Comparison of ENCODE assay signal across 8 cellular contexts in the genomic region with DNA sequence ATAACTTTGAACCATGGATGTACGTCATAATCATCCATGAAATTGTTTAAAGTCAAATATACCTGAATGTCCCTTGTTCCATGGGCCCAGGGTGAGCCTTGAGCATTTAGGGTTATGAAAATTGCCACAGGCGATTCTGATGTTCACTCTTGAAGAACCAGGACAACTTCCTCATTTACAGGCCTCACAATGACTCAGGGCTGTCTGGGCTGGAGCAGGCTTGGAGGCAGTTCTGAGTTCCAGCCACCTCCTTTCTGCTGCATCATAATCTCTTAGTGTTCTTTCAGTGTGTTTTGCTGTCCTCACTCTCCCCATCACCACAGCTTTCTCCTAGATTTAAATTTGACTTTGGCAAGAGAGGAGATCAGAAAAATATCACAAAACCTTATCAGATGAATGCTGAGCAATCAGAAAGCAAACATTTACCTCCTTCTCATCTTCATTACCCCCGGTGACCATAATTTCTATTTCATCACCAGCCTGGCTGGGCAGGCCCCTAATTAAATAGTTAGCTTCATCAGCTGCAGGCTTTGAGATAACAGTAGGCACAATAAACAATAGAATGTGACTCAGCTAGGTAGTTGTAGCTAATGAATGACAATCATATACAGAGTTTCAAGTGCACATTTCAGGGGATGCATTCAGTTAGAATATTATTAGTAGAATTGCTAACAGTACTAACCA.
DNase-seq lines count a peak whose midpoint lies in the region; ATAC-seq and TF ChIP-seq lines count a peak whose summit lies in the region.

No MANE protein-coding gene starts in this region.

- DNase-seq in medulla oblongata (ENCODE audit: extremely low spot score) (peak; percentile 4), adrenal gland (no peak), coronary artery (ENCODE audit: low spot score) (no peak), HAP-1 (ENCODE audit: low spot score in 2 of 2) (no peak)
- DNase-seq in NK-92 treated with Interleukin-12 subunit alpha and Interleukin-12 subunit beta, amount 100 ng/mL, for 24 hours (lab: John Stamatoyannopoulos, UW) = no peak

- H3K36me3 ChIP-seq in adrenal gland (replicated peaks in 1 of 2) (no peaks in the 10 kb centered on the region), HAP-1 (replicated peaks) (no peaks in the 10 kb centered on the region)

- H3K4me1 ChIP-seq in adrenal gland (replicated peaks in 1 of 2) = no peaks in the 10 kb centered on the region
- no peaks in the 10 kb centered on the region for H3K4me1 ChIP-seq in HAP-1

- H3K27ac ChIP-seq in adrenal gland = no peak overlapping the region
- H3K27ac ChIP-seq in coronary artery = no peak overlapping the region

- TF ChIP-seq CTCF in adrenal gland (IDR thresholded peaks at IDR 0.05) (no peak), coronary artery (IDR thresholded peaks at IDR 0.05) (no peak)

- no peaks in the 10 kb centered on the region for H3K9me3 ChIP-seq in adrenal gland (replicated peaks in 1 of 3)
- H3K9me3 ChIP-seq in HAP-1 = no peaks in the 10 kb centered on the region

- H3K4me3 ChIP-seq in adrenal gland (no peak overlapping the region), coronary artery (no peak overlapping the region), HAP-1 (no peak overlapping the region)

- H3K27me3 ChIP-seq in adrenal gland (no peaks in the 10 kb centered on the region), HAP-1 (ENCODE audit: low read depth) (no peaks in the 10 kb centered on the region)

- 57 to 73% (median 66%) methylated on average over 3 of the region's 3 CpGs for WGBS in adrenal gland, 4 donors

- in situ Hi-C loops in HAP-1 (cut with MboI; ENCODE audit: low sequenced_read_pairs) = no loop called here

- no peak for TF ChIP-seq POLR2A in adrenal gland (IDR thresholded peaks at IDR 0.05)

- ATAC-seq in GM18868 (IDR thresholded peaks at IDR 0.05; ENCODE audit: unreplicated experiment) = peak; percentile 91
- ATAC-seq in HG02571 (IDR thresholded peaks at IDR 0.05; ENCODE audit: unreplicated experiment) = peak; percentile 81
- peak; percentile 39 for ATAC-seq in HG03575 (IDR thresholded peaks at IDR 0.05; ENCODE audit: extremely low read depth, insufficient number of reproducible peaks, low FRiP score, unreplicated experiment)

- intact Hi-C loops in adrenal gland (cut with DNase I) = no loop called here

Comparison
In these comparisons a context has a peak if more than half of its experiments do, and no peak if none do; other contexts are left out.
1. ATAC-seq: peak in every context shown above with its lines; median percentile 91 in GM18868; 81 in HG02571; 39 in HG03575.